In the genomic region with DNA sequence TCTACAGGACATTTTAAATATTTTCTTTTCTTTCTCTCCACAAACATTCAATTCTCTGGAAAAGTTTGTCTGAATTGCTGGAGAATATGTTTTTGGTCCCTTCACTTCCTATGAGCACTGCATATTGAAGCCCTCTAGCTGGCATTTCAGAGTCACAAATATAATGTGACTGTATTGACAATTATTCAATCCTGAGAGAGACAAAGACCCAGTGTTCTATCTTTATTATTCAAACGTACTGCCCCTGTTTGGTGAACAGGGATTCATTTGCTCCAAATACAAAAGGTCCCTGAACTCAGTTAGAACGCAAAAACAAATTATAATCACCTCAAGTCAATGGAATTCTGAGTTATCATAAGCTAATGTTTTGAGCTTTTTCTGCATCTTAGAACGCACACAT, we compare ENCODE assay signal across 15 cellular contexts.
"Had no signal": no experiment of that assay in that cellular context is flagged by ENCODE, and none has a peak within 500 bp of the region (broad histone marks: within the 10 kb centered on the region; RNA-seq: fewer than 3 reads in every experiment).

No MANE protein-coding gene starts in this region.

- H3K27me3 ChIP-seq: adrenal gland, colonic mucosa, foreskin keratinocyte had no signal

- H3K4me1 Mint-ChIP-seq: activated CD4-positive, alpha-beta memory T cell treated with anti-CD3 and anti-CD28 coated beads, Interleukin-2, amount 10 ng/mL, durations not matched to agents 7 days and 5 days; immature natural killer cell; T-helper 17 cell had no signal

- H3K36me3 Mint-ChIP-seq: immature natural killer cell had no signal

- H3K4me3 Mint-ChIP-seq: activated CD4-positive, alpha-beta memory T cell treated with anti-CD3 and anti-CD28 coated beads, Interleukin-2, amount 10 ng/mL, durations not matched to agents 7 days and 5 days; activated T-cell treated with anti-CD3 and anti-CD28 coated beads, Interleukin-2, amount 50 U/mL, for 24 hours; immature natural killer cell; T-helper 17 cell had no signal

- H3K27ac Mint-ChIP-seq: activated CD4-positive, alpha-beta memory T cell treated with anti-CD3 and anti-CD28 coated beads, Interleukin-2, amount 10 ng/mL, durations not matched to agents 7 days and 5 days; activated T-cell treated with anti-CD3 and anti-CD28 coated beads, Interleukin-2, amount 50 U/mL, for 24 hours; immature natural killer cell; T-helper 17 cell had no signal

- H3K9me3 ChIP-seq: adrenal gland, colonic mucosa had no signal

- H3K9me3 Mint-ChIP-seq: activated CD4-positive, alpha-beta memory T cell treated with anti-CD3 and anti-CD28 coated beads, Interleukin-2, amount 10 ng/mL, durations not matched to agents 7 days and 5 days; activated T-cell treated with anti-CD3 and anti-CD28 coated beads, Interleukin-2, amount 50 U/mL, for 24 hours had no signal

- H3K27ac ChIP-seq: adrenal gland, colonic mucosa, foreskin keratinocyte had no signal

- H3K36me3 ChIP-seq: adrenal gland, colonic mucosa had no signal

- H3K27me3 Mint-ChIP-seq: activated CD4-positive, alpha-beta memory T cell treated with anti-CD3 and anti-CD28 coated beads, Interleukin-2, amount 10 ng/mL, durations not matched to agents 7 days and 5 days; activated T-cell treated with anti-CD3 and anti-CD28 coated beads, Interleukin-2, amount 50 U/mL, for 24 hours; T-helper 17 cell had no signal

- H3K4me3 ChIP-seq: adrenal gland, colonic mucosa had no signal

- ATAC-seq: foreskin keratinocyte, T-helper 17 cell had no signal

- H3K4me1 ChIP-seq: colonic mucosa, foreskin keratinocyte had no signal

- DNase-seq: activated CD4-positive, alpha-beta memory T cell treated with anti-CD3 and anti-CD28 coated beads, Interleukin-2, amount 10 ng/mL, durations not matched to agents 7 days and 5 days; activated CD4-positive, alpha-beta T cell treated with anti-CD3 and anti-CD28 coated beads for 4 hours; activated naive CD4-positive, alpha-beta T cell treated with anti-CD3 and anti-CD28 coated beads, Interleukin-2, amount 50 U/mL, for 16 hours; activated T-cell treated with anti-CD3 and anti-CD28 coated beads, Interleukin-2, amount 50 U/mL, for 24 hours; adrenal gland; caudate nucleus; colonic mucosa; effector CD4-positive, alpha-beta T cell; foreskin keratinocyte; immature natural killer cell; posterior cingulate gyrus; stimulated activated CD4-positive, alpha-beta T cell treated with anti-CD3 and anti-CD28 coated beads, Interleukin-4, amount 100 ng/mL, for 24 hours; stimulated activated naive CD4-positive, alpha-beta T cell; T-helper 17 cell; trophoblast cell had no signal
